1 cellular context compared by ENCODE assay signal in the genomic region with DNA sequence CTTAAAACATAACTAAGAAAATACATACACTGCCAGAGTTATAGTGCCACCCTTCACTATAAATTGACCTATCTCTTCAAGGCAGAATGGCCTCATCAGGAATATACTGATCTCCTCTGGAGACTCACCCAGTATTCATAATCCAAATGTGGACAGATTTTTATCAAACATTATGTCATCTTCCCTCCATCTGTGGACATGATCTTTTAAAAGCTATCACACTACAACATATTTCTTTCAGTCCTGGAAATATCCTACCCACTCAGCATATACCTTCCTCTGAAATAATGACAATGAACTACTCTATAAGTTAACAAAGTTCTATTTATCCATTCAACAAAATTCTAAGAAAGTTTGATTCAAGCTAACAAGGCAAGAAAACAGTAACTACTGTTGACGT.
A peak's percentile ranks its signal among the peaks of the same experiment; 100 is the strongest.
TF ChIP-seq lines count a peak whose summit lies in the region.

No MANE protein-coding gene starts in this region.

TF ChIP-seq in K562, 482 proteins besides CTCF, POLR2A, EP300 and RAD21 (continued from another document):
- TF ChIP-seq, protein P1, sequence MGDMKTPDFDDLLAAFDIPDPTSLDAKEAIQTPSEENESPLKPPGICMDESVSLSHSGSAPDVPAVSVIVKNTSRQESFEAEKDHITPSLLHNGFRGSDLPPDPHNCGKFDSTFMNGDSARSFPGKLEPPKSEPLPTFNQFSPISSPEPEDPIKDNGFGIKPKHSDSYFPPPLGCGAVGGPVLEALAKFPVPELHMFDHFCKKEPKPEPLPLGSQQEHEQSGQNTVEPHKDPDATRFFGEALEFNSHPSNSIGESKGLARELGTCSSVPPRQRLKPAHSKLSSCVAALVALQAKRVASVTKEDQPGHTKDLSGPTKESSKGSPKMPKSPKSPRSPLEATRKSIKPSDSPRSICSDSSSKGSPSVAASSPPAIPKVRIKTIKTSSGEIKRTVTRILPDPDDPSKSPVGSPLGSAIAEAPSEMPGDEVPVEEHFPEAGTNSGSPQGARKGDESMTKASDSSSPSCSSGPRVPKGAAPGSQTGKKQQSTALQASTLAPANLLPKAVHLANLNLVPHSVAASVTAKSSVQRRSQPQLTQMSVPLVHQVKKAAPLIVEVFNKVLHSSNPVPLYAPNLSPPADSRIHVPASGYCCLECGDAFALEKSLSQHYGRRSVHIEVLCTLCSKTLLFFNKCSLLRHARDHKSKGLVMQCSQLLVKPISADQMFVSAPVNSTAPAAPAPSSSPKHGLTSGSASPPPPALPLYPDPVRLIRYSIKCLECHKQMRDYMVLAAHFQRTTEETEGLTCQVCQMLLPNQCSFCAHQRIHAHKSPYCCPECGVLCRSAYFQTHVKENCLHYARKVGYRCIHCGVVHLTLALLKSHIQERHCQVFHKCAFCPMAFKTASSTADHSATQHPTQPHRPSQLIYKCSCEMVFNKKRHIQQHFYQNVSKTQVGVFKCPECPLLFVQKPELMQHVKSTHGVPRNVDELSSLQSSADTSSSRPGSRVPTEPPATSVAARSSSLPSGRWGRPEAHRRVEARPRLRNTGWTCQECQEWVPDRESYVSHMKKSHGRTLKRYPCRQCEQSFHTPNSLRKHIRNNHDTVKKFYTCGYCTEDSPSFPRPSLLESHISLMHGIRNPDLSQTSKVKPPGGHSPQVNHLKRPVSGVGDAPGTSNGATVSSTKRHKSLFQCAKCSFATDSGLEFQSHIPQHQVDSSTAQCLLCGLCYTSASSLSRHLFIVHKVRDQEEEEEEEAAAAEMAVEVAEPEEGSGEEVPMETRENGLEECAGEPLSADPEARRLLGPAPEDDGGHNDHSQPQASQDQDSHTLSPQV (IDR thresholded peaks at IDR 0.05): no peak
- TF ChIP-seq FUS (optimal IDR thresholded peaks at IDR 0.05; ENCODE audit: low read depth, low read length) (no peak), NFRKB (IDR thresholded peaks at IDR 0.05; ENCODE audit: low read depth) (no peak), MEIS2 (IDR thresholded peaks at IDR 0.05; ENCODE audit: partially characterized antibody) (peak; percentile 56), LEF1 (IDR thresholded peaks at IDR 0.05) (no peak), RFX7 (CRISPR knock-in tag; IDR thresholded peaks at IDR 0.05) (no peak), TFAM (CRISPR knock-in tag; conservative IDR thresholded peaks at IDR 0.05) (no peak), DDX20 (tag; IDR thresholded peaks at IDR 0.05; ENCODE audit: low read depth) (no peak), ZNF3 (CRISPR knock-in tag; IDR thresholded peaks at IDR 0.05) (0 out of 2 replicates have a peak, but pooled peaks have one; percentile 32), FOXP1 (CRISPR knock-in tag; IDR thresholded peaks at IDR 0.05) (no peak), MTA1 (IDR thresholded peaks at IDR 0.05; ENCODE audit: borderline replicate concordance) (peak; percentile 25; the same call in 1 of the 2 replicates), XRCC4 (IDR thresholded peaks at IDR 0.05; ENCODE audit: extremely low read depth, insufficient read depth, insufficient read length) (no peak), PYGO2 (tag; IDR thresholded peaks at IDR 0.05) (no peak), TEAD4 (IDR thresholded peaks at IDR 0.05; ENCODE audit: low read length) (peak; percentile 47; the same call in 1 of the 2 replicates), TEAD4 (CRISPR knock-in tag; IDR thresholded peaks at IDR 0.05; ENCODE audit: borderline replicate concordance) (no peak), TEAD1 (CRISPR knock-in tag; IDR thresholded peaks at IDR 0.05) (no peak), PML (IDR thresholded peaks at IDR 0.05; ENCODE audit: low read length) (peak; percentile 25; the same call in 1 of the 2 replicates), COPS2 (conservative IDR thresholded peaks at IDR 0.05) (no peak), BACH1 (tag; IDR thresholded peaks at IDR 0.05) (no peak), BDP1 (IDR thresholded peaks at IDR 0.05; ENCODE audit: insufficient read depth, insufficient read length) (no peak), POLR2H (tag; IDR thresholded peaks at IDR 0.05; ENCODE audit: low read depth) (no peak)
- TF ChIP-seq, protein P2, sequence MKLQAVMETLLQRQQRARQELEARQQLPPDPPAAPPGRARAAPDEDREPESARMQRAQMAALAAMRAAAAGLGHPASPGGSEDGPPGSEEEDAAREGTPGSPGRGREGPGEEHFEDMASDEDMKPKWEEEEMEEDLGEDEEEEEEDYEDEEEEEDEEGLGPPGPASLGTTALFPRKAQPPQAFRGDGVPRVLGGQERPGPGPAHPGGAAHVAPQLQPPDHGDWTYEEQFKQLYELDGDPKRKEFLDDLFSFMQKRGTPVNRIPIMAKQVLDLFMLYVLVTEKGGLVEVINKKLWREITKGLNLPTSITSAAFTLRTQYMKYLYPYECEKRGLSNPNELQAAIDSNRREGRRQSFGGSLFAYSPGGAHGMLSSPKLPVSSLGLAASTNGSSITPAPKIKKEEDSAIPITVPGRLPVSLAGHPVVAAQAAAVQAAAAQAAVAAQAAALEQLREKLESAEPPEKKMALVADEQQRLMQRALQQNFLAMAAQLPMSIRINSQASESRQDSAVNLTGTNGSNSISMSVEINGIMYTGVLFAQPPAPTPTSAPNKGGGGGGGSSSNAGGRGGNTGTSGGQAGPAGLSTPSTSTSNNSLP (IDR thresholded peaks at IDR 0.05; ENCODE audit: borderline replicate concordance, low read depth, low read length): peak; percentile 48; the same call in 1 of the 2 replicates
- TF ChIP-seq, protein P3, sequence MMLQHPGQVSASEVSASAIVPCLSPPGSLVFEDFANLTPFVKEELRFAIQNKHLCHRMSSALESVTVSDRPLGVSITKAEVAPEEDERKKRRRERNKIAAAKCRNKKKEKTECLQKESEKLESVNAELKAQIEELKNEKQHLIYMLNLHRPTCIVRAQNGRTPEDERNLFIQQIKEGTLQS (IDR thresholded peaks at IDR 0.05): peak; percentile 73
- TF ChIP-seq, protein P3 (CRISPR knock-in tag; conservative IDR thresholded peaks at IDR 0.05): no peak
- TF ChIP-seq, protein P4, sequence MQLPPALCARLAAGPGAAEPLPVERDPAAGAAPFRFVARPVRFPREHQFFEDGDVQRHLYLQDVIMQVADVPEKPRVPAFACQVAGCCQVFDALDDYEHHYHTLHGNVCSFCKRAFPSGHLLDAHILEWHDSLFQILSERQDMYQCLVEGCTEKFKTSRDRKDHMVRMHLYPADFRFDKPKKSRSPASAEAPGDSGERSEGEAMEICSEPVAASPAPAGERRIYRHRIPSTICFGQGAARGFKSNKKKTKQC (CRISPR knock-in tag; IDR thresholded peaks at IDR 0.05): no peak
- TF ChIP-seq, protein P5, sequence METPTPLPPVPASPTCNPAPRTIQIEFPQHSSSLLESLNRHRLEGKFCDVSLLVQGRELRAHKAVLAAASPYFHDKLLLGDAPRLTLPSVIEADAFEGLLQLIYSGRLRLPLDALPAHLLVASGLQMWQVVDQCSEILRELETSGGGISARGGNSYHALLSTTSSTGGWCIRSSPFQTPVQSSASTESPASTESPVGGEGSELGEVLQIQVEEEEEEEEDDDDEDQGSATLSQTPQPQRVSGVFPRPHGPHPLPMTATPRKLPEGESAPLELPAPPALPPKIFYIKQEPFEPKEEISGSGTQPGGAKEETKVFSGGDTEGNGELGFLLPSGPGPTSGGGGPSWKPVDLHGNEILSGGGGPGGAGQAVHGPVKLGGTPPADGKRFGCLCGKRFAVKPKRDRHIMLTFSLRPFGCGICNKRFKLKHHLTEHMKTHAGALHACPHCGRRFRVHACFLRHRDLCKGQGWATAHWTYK (CRISPR knock-in tag; IDR thresholded peaks at IDR 0.05): no peak
- TF ChIP-seq, protein P6, sequence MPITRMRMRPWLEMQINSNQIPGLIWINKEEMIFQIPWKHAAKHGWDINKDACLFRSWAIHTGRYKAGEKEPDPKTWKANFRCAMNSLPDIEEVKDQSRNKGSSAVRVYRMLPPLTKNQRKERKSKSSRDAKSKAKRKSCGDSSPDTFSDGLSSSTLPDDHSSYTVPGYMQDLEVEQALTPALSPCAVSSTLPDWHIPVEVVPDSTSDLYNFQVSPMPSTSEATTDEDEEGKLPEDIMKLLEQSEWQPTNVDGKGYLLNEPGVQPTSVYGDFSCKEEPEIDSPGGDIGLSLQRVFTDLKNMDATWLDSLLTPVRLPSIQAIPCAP (CRISPR knock-in tag; IDR thresholded peaks at IDR 0.05; ENCODE audit: borderline replicate concordance): no peak
TF ChIP-seq in K562: peak in this region for 22.
